ENCODE assay signal across 37 cellular contexts in genomic region chr9:117552811-117553210, GRCh38.
"Had no signal": no experiment of that assay in that cellular context is flagged by ENCODE, and none has a peak within 500 bp of the region (broad histone marks: within the 10 kb centered on the region; RNA-seq: fewer than 3 reads in every experiment).

No MANE protein-coding gene starts in this region.

- H3K36me3 Mint-ChIP-seq: activated CD4-positive, alpha-beta memory T cell treated with anti-CD3 and anti-CD28 coated beads for 36 hours; activated naive CD8-positive, alpha-beta T cell treated with anti-CD3 and anti-CD28 coated beads for 36 hours had no signal

- H3K27me3 Mint-ChIP-seq: activated CD4-positive, alpha-beta memory T cell treated with anti-CD3 and anti-CD28 coated beads for 36 hours; activated CD4-positive, alpha-beta T cell treated with anti-CD3 and anti-CD28 coated beads, Interleukin-2, amount 10 ng/mL, durations not matched to agents 24 days and 14 days; activated CD8-positive, alpha-beta T cell treated with anti-CD3 and anti-CD28 coated beads for 36 hours had no signal

- H3K27ac ChIP-seq: adrenal gland, body of pancreas, brain microvascular endothelial cell, breast epithelium, VCaP had no signal

- H3K27ac Mint-ChIP-seq: activated B cell treated with CpG ODN at 0.5 μM for 24 hours; activated CD4-positive, alpha-beta memory T cell treated with anti-CD3 and anti-CD28 coated beads for 36 hours; activated CD4-positive, alpha-beta T cell treated with anti-CD3 and anti-CD28 coated beads, Interleukin-2, amount 10 ng/mL, durations not matched to agents 24 days and 14 days; activated CD8-positive, alpha-beta T cell treated with anti-CD3 and anti-CD28 coated beads for 36 hours; activated naive CD4-positive, alpha-beta T cell treated with anti-CD3 and anti-CD28 coated beads for 36 hours; activated naive CD4-positive, alpha-beta T cell treated with anti-CD3 and anti-CD28 coated beads, Interleukin-2, amount 50 U/mL, for 72 hours; activated naive CD8-positive, alpha-beta T cell treated with anti-CD3 and anti-CD28 coated beads for 36 hours; activated T-cell treated with anti-CD3 and anti-CD28 coated beads, Interleukin-2, amount 50 U/mL, for 72 hours; activated T-helper 1 cell treated with anti-CD3 and anti-CD28 coated beads, Interleukin-12 subunit alpha, Interleukin-12 subunit beta, Interleukin-2, Interleukin-4 antibody, amounts not matched to agents 30 ng/mL and 10 ng/mL and 1 ng/mL, durations not matched to agents 14 hours and 24 hours and 36 hours; activated T-helper 17 cell treated with anti-CD3 and anti-CD28 coated beads, Interleukin-2, amount 50 U/mL, for 72 hours; T-helper 1 cell treated with Interleukin-12 subunit alpha and Interleukin-12 subunit beta and Interleukin-4 antibody, amounts not matched to agents 30 μg/mL and 1 μg/mL, for 36 hours; T-helper 2 cell treated with Interferon-gamma antibody and Interleukin-4, amounts not matched to agents 5 μg/mL and 100 μg/mL, for 36 hours had no signal

- H3K9me3 Mint-ChIP-seq: activated B cell treated with CpG ODN at 0.5 μM for 24 hours; activated CD4-positive, alpha-beta memory T cell treated with anti-CD3 and anti-CD28 coated beads for 36 hours; activated CD4-positive, alpha-beta T cell treated with anti-CD3 and anti-CD28 coated beads, Interleukin-2, amount 10 ng/mL, durations not matched to agents 24 days and 14 days; activated CD8-positive, alpha-beta T cell treated with anti-CD3 and anti-CD28 coated beads for 36 hours; activated naive CD4-positive, alpha-beta T cell treated with anti-CD3 and anti-CD28 coated beads for 36 hours; activated T-cell treated with anti-CD3 and anti-CD28 coated beads, Interleukin-2, amount 50 U/mL, for 4 hours; activated T-helper 1 cell treated with anti-CD3 and anti-CD28 coated beads, Interleukin-12 subunit alpha, Interleukin-12 subunit beta, Interleukin-2, Interleukin-4 antibody, amounts not matched to agents 30 ng/mL and 10 ng/mL and 1 ng/mL, durations not matched to agents 14 hours and 24 hours and 36 hours; activated T-helper 17 cell treated with anti-CD3 and anti-CD28 coated beads, Interleukin-2, amount 50 U/mL, for 72 hours; T-helper 1 cell treated with Interleukin-12 subunit alpha and Interleukin-12 subunit beta and Interleukin-4 antibody, amounts not matched to agents 30 μg/mL and 1 μg/mL, for 36 hours; T-helper 2 cell treated with Interferon-gamma antibody and Interleukin-4, amounts not matched to agents 5 μg/mL and 100 μg/mL, for 36 hours had no signal

- H3K4me3 Mint-ChIP-seq: activated B cell treated with CpG ODN at 0.5 μM for 24 hours; activated CD4-positive, alpha-beta memory T cell treated with anti-CD3 and anti-CD28 coated beads for 36 hours; activated CD4-positive, alpha-beta T cell treated with anti-CD3 and anti-CD28 coated beads, Interleukin-2, amount 10 ng/mL, durations not matched to agents 24 days and 14 days; activated CD8-positive, alpha-beta T cell treated with anti-CD3 and anti-CD28 coated beads for 36 hours; activated naive CD4-positive, alpha-beta T cell treated with anti-CD3 and anti-CD28 coated beads for 36 hours; activated naive CD8-positive, alpha-beta T cell treated with anti-CD3 and anti-CD28 coated beads for 36 hours; activated T-cell treated with anti-CD3 and anti-CD28 coated beads, Interleukin-2, amount 50 U/mL, for 4 hours; activated T-cell treated with anti-CD3 and anti-CD28 coated beads, Interleukin-2, amount 50 U/mL, for 72 hours; activated T-helper 1 cell treated with anti-CD3 and anti-CD28 coated beads, Interleukin-12 subunit alpha, Interleukin-12 subunit beta, Interleukin-2, Interleukin-4 antibody, amounts not matched to agents 30 ng/mL and 10 ng/mL and 1 ng/mL, durations not matched to agents 14 hours and 24 hours and 36 hours; activated T-helper 17 cell treated with anti-CD3 and anti-CD28 coated beads, Interleukin-2, amount 50 U/mL, for 72 hours; T-helper 1 cell treated with Interleukin-12 subunit alpha and Interleukin-12 subunit beta and Interleukin-4 antibody, amounts not matched to agents 30 μg/mL and 1 μg/mL, for 36 hours; T-helper 2 cell treated with Interferon-gamma antibody and Interleukin-4, amounts not matched to agents 5 μg/mL and 100 μg/mL, for 36 hours had no signal

- H3K4me1 ChIP-seq: adrenal gland, body of pancreas, breast epithelium had no signal

- FAIRE-seq: astrocyte, TTC549 had no signal

- H3K4me1 Mint-ChIP-seq: activated B cell treated with CpG ODN at 0.5 μM for 24 hours; activated CD4-positive, alpha-beta T cell treated with anti-CD3 and anti-CD28 coated beads, Interleukin-2, amount 10 ng/mL, durations not matched to agents 24 days and 14 days; activated naive CD8-positive, alpha-beta T cell treated with anti-CD3 and anti-CD28 coated beads for 36 hours; activated T-helper 17 cell treated with anti-CD3 and anti-CD28 coated beads, Interleukin-2, amount 50 U/mL, for 72 hours had no signal

- H3K4me3 ChIP-seq: adrenal gland, body of pancreas, breast epithelium had no signal

- H3K9me3 ChIP-seq: adrenal gland, body of pancreas, breast epithelium had no signal

- ATAC-seq: activated CD8-positive, alpha-beta T cell treated with anti-CD3 and anti-CD28 coated beads for 36 hours; activated naive CD4-positive, alpha-beta T cell treated with anti-CD3 and anti-CD28 coated beads, Interleukin-2, amount 50 U/mL, for 72 hours; activated T-cell treated with anti-CD3 and anti-CD28 coated beads, Interleukin-2, amount 50 U/mL, for 4 hours; activated T-cell treated with anti-CD3 and anti-CD28 coated beads, Interleukin-2, amount 50 U/mL, for 72 hours; activated T-helper 17 cell treated with anti-CD3 and anti-CD28 coated beads, Interleukin-2, amount 50 U/mL, for 72 hours; body of pancreas had no signal

- H3K27me3 ChIP-seq: adrenal gland, body of pancreas, brain microvascular endothelial cell, breast epithelium had no signal

- DNase-seq: activated B cell treated with CpG ODN at 0.5 μM for 24 hours; activated CD4-positive, alpha-beta memory T cell treated with anti-CD3 and anti-CD28 coated beads for 36 hours; activated CD4-positive, alpha-beta T cell treated with anti-CD3 and anti-CD28 coated beads for 4 hours; activated CD4-positive, alpha-beta T cell treated with anti-CD3 and anti-CD28 coated beads, Interleukin-2, amount 10 ng/mL, durations not matched to agents 24 days and 14 days; activated CD4-positive, alpha-beta T cell treated with anti-CD3 and anti-CD28 coated beads, Interleukin-2, amount 50 U/mL, for 1 hour; activated CD4-positive, alpha-beta T cell treated with anti-CD3 and anti-CD28 coated beads, Interleukin-2, amount 50 U/mL, for 4 hours; activated CD4-positive, CD25-positive, alpha-beta regulatory T cell treated with anti-CD3 and anti-CD28 coated beads, Interleukin-2, amount 50 U/mL, for 72 hours; activated CD8-positive, alpha-beta memory T cell treated with anti-CD3 and anti-CD28 coated beads, Interleukin-2, amount 50 U/mL, for 4 hours; activated CD8-positive, alpha-beta T cell treated with anti-CD3 and anti-CD28 coated beads for 36 hours; activated effector memory CD4-positive, alpha-beta T cell treated with anti-CD3 and anti-CD28 coated beads, Interleukin-2, amount 50 U/mL, for 16 hours; activated gamma-delta T cell treated with Interleukin-2 at 50 U/mL for 16 hours; activated naive CD4-positive, alpha-beta T cell; activated naive CD4-positive, alpha-beta T cell treated with anti-CD3 and anti-CD28 coated beads for 36 hours; activated naive CD4-positive, alpha-beta T cell treated with anti-CD3 and anti-CD28 coated beads, Interleukin-2, amount 50 U/mL, for 16 hours; activated naive CD8-positive, alpha-beta T cell treated with anti-CD3 and anti-CD28 coated beads for 36 hours; activated T-cell treated with anti-CD3 and anti-CD28 coated beads for 4 hours; activated T-cell treated with anti-CD3 and anti-CD28 coated beads, Interleukin-2, amount 50 U/mL, for 1 hour; activated T-cell treated with anti-CD3 and anti-CD28 coated beads, Interleukin-2, amount 50 U/mL, for 4 hours; activated T-cell treated with anti-CD3 and anti-CD28 coated beads, Interleukin-2, amount 50 U/mL, for 72 hours; adrenal gland; amniotic stem cell; aorta; body of pancreas; brain microvascular endothelial cell; central memory CD4-positive, alpha-beta T cell; T-helper 1 cell; T-helper 2 cell; T-helper 9 cell had no signal

- H3K36me3 ChIP-seq: adrenal gland, brain microvascular endothelial cell, breast epithelium had no signal
